In genomic region chr1:24321712-24322635, GRCh38 we compare ENCODE assay signal across 8 cellular contexts. TPM values are rescaled to one million over a fixed set of nuclear protein-coding genes. Genes with fewer than 3 reads are reported as not detected.
DNase-seq lines count a peak whose midpoint lies in the region; ATAC-seq and TF ChIP-seq lines count a peak whose summit lies in the region.

No MANE protein-coding gene starts in this region.

- H3K4me3 ChIP-seq in GM12875 (ENCODE audit: low read depth, low read length) (peak overlapping the region; percentile 66), sigmoid colon (peak overlapping the region; percentile 46 to 63 (median 52))

- H3K27ac ChIP-seq in sigmoid colon = peak overlapping the region; percentile 15 to 68 (median 60)

- TF ChIP-seq CTCF in GM12875 (IDR thresholded peaks at IDR 0.05; ENCODE audit: borderline replicate concordance, insufficient read depth, low read depth, low read length) = no peak
- TF ChIP-seq CTCF in sigmoid colon (IDR thresholded peaks at IDR 0.05) = no peak

- H3K4me1 ChIP-seq in sigmoid colon = peaks cover 0 to 28% (median 15%) of the 10 kb centered on the region in 4 donors

- no peak for TF ChIP-seq EP300 in sigmoid colon (IDR thresholded peaks at IDR 0.05)

- H3K27me3 ChIP-seq in sigmoid colon = peaks cover 0 to 25% (median 9%) of the 10 kb centered on the region in 3 donors

- peak; percentile 57 for ATAC-seq in HG03196 (IDR thresholded peaks at IDR 0.05; ENCODE audit: unreplicated experiment)
- peak; percentile 83 for ATAC-seq in left ventricle myocardium superior

- H3K9me3 ChIP-seq in sigmoid colon = no peaks in the 10 kb centered on the region

- intact Hi-C loops in left ventricle myocardium superior (cut with micrococcal nuclease) (no loop called here), sigmoid colon (cut with DNase I) (no loop called here)

- H3K36me3 ChIP-seq in sigmoid colon = no peaks in the 10 kb centered on the region

- DNase-seq in SW480 (ENCODE audit: low spot score) = peak; percentile 95
- DNase-seq in activated naive CD8-positive, alpha-beta T cell treated with anti-CD3 and anti-CD28 coated beads, Interleukin-2, amount 50 U/mL, for 16 hours (ENCODE audit: low read depth, low spot score) = peak; percentile 33
- peak; percentile 61 for DNase-seq in left ventricle myocardium superior
- DNase-seq in sigmoid colon = peak; percentile 73
- no peak for DNase-seq in NCI-H2196 treated with DMSO at 0.1 percent for 48 hours (lab: John Stamatoyannopoulos, UW; ENCODE audit: unreplicated experiment)
- DNase-seq in globus pallidus (ENCODE audit: low spot score) = no peak

- WGBS in sigmoid colon, 2 donors = 6 to 11% methylated on average over 86 of the region's 86 CpGs

- TF ChIP-seq POLR2A in sigmoid colon (IDR thresholded peaks at IDR 0.05) = no peak

RNA-seq across cellular contexts. Expression of gene GRHL3, which starts 2.8 kb away (rescaled TPM):
- total RNA-seq in left ventricle myocardium superior (not detected), sigmoid colon (not detected)
- polyA plus RNA-seq in sigmoid colon = under 1 TPM in 2 of 3 donors, not detected in 1; 0.23 to 0.63 TPM

Comparison
In these comparisons a context has a peak if more than half of its experiments do, and no peak if none do; other contexts are left out.
1. DNase-seq: peak in SW480 (single experiment), activated naive CD8-positive, alpha-beta T cell treated with anti-CD3 and anti-CD28 coated beads, Interleukin-2, amount 50 U/mL, for 16 hours (single experiment), left ventricle myocardium superior (single experiment) and sigmoid colon (single experiment); none in NCI-H2196 treated with DMSO at 0.1 percent for 48 hours (single experiment) and globus pallidus (single experiment).